ENCODE assay signal across 8 cellular contexts in the genomic region with DNA sequence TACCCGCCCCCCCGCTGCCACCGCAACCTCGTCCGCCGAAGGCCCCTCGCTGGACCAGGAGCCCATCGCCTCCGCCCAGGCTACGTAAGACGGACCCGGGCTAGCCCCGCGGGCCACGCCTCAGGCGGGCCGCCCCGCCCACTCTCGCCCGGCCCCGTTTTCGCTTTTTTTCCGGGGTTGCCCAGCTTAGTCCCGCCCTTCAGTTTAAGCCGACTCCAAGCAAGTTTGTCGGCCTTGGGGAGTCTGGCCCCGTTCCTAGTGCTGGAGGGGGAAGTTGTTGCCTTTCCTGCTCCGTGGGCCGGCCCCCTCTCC. TPM values are rescaled to one million over a fixed set of nuclear protein-coding genes. Genes with fewer than 3 reads are reported as not detected.
DNase-seq lines count a peak whose midpoint lies in the region; ATAC-seq and TF ChIP-seq lines count a peak whose summit lies in the region.

No MANE protein-coding gene starts in this region.

- H3K4me1 ChIP-seq in HUES48 (ENCODE audit: control insufficient read depth, insufficient read depth, low read length): peaks cover 24% of the 10 kb centered on the region
- H3K4me1 ChIP-seq in muscle layer of duodenum (ENCODE audit: control insufficient read depth in 1 of 2, insufficient read depth in 2 of 2, low read length in 2 of 2): peaks cover 9 to 35% of the 10 kb centered on the region in 2 donors

- peaks cover 40% of the 10 kb centered on the region for H3K36me3 ChIP-seq in HUES48 (ENCODE audit: control insufficient read depth, insufficient read depth, low read length)
- peaks cover 3 to 12% of the 10 kb centered on the region in 2 donors for H3K36me3 ChIP-seq in muscle layer of duodenum (ENCODE audit: control insufficient read depth in 1 of 2, insufficient read depth in 2 of 2, low read length in 2 of 2)

- H3K9me3 Mint-ChIP-seq in activated T-cell treated with anti-CD3 and anti-CD28 coated beads, Interleukin-2, amount 50 U/mL, for 4 hours: no peaks in the 10 kb centered on the region

- peak overlapping the region; percentile 82 for H3K4me3 Mint-ChIP-seq in activated T-cell treated with anti-CD3 and anti-CD28 coated beads, Interleukin-2, amount 50 U/mL, for 4 hours

- H3K4me3 ChIP-seq in HUES48 (ENCODE audit: low read depth, low read length): peak overlapping the region; percentile 85
- H3K4me3 ChIP-seq in muscle layer of duodenum (ENCODE audit: low read depth in 1 of 2, low read length in 2 of 2): peak overlapping the region; percentile 80 to 88

- no peak for TF ChIP-seq CTCF in GM20000 (IDR thresholded peaks at IDR 0.05; ENCODE audit: extremely low read depth, missing control alignments)

- peaks cover 27% of the 10 kb centered on the region for H3K4me1 Mint-ChIP-seq in activated T-cell treated with anti-CD3 and anti-CD28 coated beads, Interleukin-2, amount 50 U/mL, for 4 hours (ENCODE audit: low read depth)

- H3K9me3 ChIP-seq in HUES48 (ENCODE audit: control insufficient read depth, insufficient read depth, low read length): no peaks in the 10 kb centered on the region
- no peaks in the 10 kb centered on the region for H3K9me3 ChIP-seq in muscle layer of duodenum (ENCODE audit: control insufficient read depth in 1 of 2, low read length in 2 of 2)

- H3K27me3 Mint-ChIP-seq in activated T-cell treated with anti-CD3 and anti-CD28 coated beads, Interleukin-2, amount 50 U/mL, for 4 hours (ENCODE audit: low read depth): no peaks in the 10 kb centered on the region

- peaks cover 4% of the 10 kb centered on the region for H3K36me3 Mint-ChIP-seq in activated T-cell treated with anti-CD3 and anti-CD28 coated beads, Interleukin-2, amount 50 U/mL, for 4 hours (ENCODE audit: insufficient read depth)

- peak; percentile 69 to 71 for ATAC-seq in activated T-cell treated with anti-CD3 and anti-CD28 coated beads, Interleukin-2, amount 50 U/mL, for 4 hours
- ATAC-seq in esophagus mucosa: peak; percentile 68

- peaks cover 12% of the 10 kb centered on the region for H3K27me3 ChIP-seq in HUES48 (ENCODE audit: control insufficient read depth, insufficient read depth, low read length)
- H3K27me3 ChIP-seq in muscle layer of duodenum (ENCODE audit: low read depth, low read length): no peaks in the 10 kb centered on the region

- H3K27ac ChIP-seq in HUES48 (ENCODE audit: low read depth, low read length) (peak overlapping the region; percentile 96), muscle layer of duodenum (ENCODE audit: low read length) (peak overlapping the region; percentile 79)

- H3K9ac ChIP-seq in HUES48 (ENCODE audit: low read depth, low read length): peak overlapping the region; percentile 44; the same call in 1 of the 2 replicates

- DNase-seq in CMK (ENCODE audit: low read depth): peak; percentile 71
- DNase-seq in GM20000 (ENCODE audit: low spot score): peak; percentile 94
- peak; percentile 75 for DNase-seq in activated T-cell treated with anti-CD3 and anti-CD28 coated beads, Interleukin-2, amount 50 U/mL, for 4 hours
- peak; percentile 67 to 73 for DNase-seq in stimulated activated CD8-positive, alpha-beta memory T cell treated with anti-CD3 and anti-CD28 coated beads, Interleukin-7, amount 100 ng/mL, for 48 hours (ENCODE audit: extremely low read depth in 1 of 2, low read depth in 1 of 2)

TF ChIP-seq in PFSK-1, 5 proteins besides CTCF, POLR2A, EP300 and RAD21:
- TF ChIP-seq, protein P1, sequence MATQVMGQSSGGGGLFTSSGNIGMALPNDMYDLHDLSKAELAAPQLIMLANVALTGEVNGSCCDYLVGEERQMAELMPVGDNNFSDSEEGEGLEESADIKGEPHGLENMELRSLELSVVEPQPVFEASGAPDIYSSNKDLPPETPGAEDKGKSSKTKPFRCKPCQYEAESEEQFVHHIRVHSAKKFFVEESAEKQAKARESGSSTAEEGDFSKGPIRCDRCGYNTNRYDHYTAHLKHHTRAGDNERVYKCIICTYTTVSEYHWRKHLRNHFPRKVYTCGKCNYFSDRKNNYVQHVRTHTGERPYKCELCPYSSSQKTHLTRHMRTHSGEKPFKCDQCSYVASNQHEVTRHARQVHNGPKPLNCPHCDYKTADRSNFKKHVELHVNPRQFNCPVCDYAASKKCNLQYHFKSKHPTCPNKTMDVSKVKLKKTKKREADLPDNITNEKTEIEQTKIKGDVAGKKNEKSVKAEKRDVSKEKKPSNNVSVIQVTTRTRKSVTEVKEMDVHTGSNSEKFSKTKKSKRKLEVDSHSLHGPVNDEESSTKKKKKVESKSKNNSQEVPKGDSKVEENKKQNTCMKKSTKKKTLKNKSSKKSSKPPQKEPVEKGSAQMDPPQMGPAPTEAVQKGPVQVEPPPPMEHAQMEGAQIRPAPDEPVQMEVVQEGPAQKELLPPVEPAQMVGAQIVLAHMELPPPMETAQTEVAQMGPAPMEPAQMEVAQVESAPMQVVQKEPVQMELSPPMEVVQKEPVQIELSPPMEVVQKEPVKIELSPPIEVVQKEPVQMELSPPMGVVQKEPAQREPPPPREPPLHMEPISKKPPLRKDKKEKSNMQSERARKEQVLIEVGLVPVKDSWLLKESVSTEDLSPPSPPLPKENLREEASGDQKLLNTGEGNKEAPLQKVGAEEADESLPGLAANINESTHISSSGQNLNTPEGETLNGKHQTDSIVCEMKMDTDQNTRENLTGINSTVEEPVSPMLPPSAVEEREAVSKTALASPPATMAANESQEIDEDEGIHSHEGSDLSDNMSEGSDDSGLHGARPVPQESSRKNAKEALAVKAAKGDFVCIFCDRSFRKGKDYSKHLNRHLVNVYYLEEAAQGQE (IDR thresholded peaks at IDR 0.05; ENCODE audit: insufficient read depth in 1 of 2, low read depth in 2 of 2, low read length in 2 of 2): no peak
- no peak for TF ChIP-seq SIN3A (IDR thresholded peaks at IDR 0.05; ENCODE audit: borderline replicate concordance, insufficient read depth, low read length)
- TF ChIP-seq TAF1 (IDR thresholded peaks at IDR 0.05; ENCODE audit: borderline replicate concordance, insufficient read depth, low read length): 0 out of 2 replicates have a peak, but pooled peaks have one; percentile 31
- TF ChIP-seq FOXP2 (optimal IDR thresholded peaks at IDR 0.05; ENCODE audit: borderline replicate concordance, extremely low read depth, extremely low read length, insufficient read depth): no peak
- TF ChIP-seq POLR2AphosphoS5 (IDR thresholded peaks at IDR 0.05; ENCODE audit: low read depth, low read length): no peak
TF ChIP-seq in PFSK-1: peak in this region for 1.

RNA-seq across cellular contexts. Expression of a gene that starts 3.0 kb away (rescaled TPM):
- 31.0 TPM for polyA plus RNA-seq in PFSK-1 (2012; ENCODE audit: insufficient read length, low read depth)
- total RNA-seq in activated T-cell treated with anti-CD3 and anti-CD28 coated beads, Interleukin-2, amount 50 U/mL, for 4 hours: 10 to 100 TPM; 28.1 to 31.9 (median 30.2) TPM
- 40.7 TPM for total RNA-seq in esophagus mucosa

RNA-seq across cellular contexts. Expression of a gene that starts 15.0 kb away (rescaled TPM):
- polyA plus RNA-seq in PFSK-1 (2012; ENCODE audit: insufficient read length, low read depth): 91.4 TPM
- total RNA-seq in activated T-cell treated with anti-CD3 and anti-CD28 coated beads, Interleukin-2, amount 50 U/mL, for 4 hours: 100 to 1,000 TPM; 185 to 214 (median 189) TPM
- 401 TPM for total RNA-seq in esophagus mucosa

RNA-seq across cellular contexts. Expression of a gene that starts 22.4 kb away (rescaled TPM):
- polyA plus RNA-seq in PFSK-1 (2012; ENCODE audit: insufficient read length, low read depth): not detected
- total RNA-seq in activated T-cell treated with anti-CD3 and anti-CD28 coated beads, Interleukin-2, amount 50 U/mL, for 4 hours: under 1 TPM in 2 of 3 donors, not detected in 1; 0.13 to 0.14 TPM
- 0.20 TPM for total RNA-seq in esophagus mucosa

RNA-seq across cellular contexts. Expression of a gene that starts 46.4 kb away (rescaled TPM):
- 3.0 TPM for polyA plus RNA-seq in PFSK-1 (2012; ENCODE audit: insufficient read length, low read depth)
- 1 to 10 TPM; 1.1 to 1.3 (median 1.3) TPM for total RNA-seq in activated T-cell treated with anti-CD3 and anti-CD28 coated beads, Interleukin-2, amount 50 U/mL, for 4 hours
- 1.7 TPM for total RNA-seq in esophagus mucosa

RNA-seq across cellular contexts. Expression of a gene that starts 50.4 kb away (rescaled TPM):
- polyA plus RNA-seq in PFSK-1 (2012; ENCODE audit: insufficient read length, low read depth): 56.1 TPM
- 10 to 100 TPM; 64.2 to 68.4 (median 66.3) TPM for total RNA-seq in activated T-cell treated with anti-CD3 and anti-CD28 coated beads, Interleukin-2, amount 50 U/mL, for 4 hours
- total RNA-seq in esophagus mucosa: 16.9 TPM

Comparison
In these comparisons a context has a peak if more than half of its experiments do, and no peak if none do; other contexts are left out.
1. Peak in every context shown above with its lines: DNase-seq, ATAC-seq, H3K4me3 ChIP-seq and H3K27ac ChIP-seq.